ENCODE assay signal across 8 cellular contexts in genomic region chr17:2087597-2088211, GRCh38. TPM values are rescaled to one million over a fixed set of nuclear protein-coding genes. Genes with fewer than 3 reads are reported as not detected.
A peak's percentile ranks its signal among the peaks of the same experiment; 100 is the strongest.
DNase-seq lines count a peak whose midpoint lies in the region; ATAC-seq lines count a peak whose summit lies in the region.

No MANE protein-coding gene starts in this region.

- H3K4me3 ChIP-seq in right cardiac atrium (ENCODE audit: low read length) = no peak overlapping the region

- DNase-seq in HT1080 (ENCODE audit: low read depth) (peak; percentile 47), right cardiac atrium (peak in 2 of 3 donors; percentile 51 to 75), NCI-H1694 treated with DMSO at 0.1 percent for 48 hours (lab: John Stamatoyannopoulos, UW) (no peak), NCI-H510A (lab: John Stamatoyannopoulos, UW) (no peak), cortex of kidney (lab: John Stamatoyannopoulos, UW) (no peak)
- DNase-seq in activated CD8-positive, alpha-beta T cell treated with anti-CD3 and anti-CD28 coated beads, Interleukin-2, amount 10 ng/mL, durations not matched to agents 7 days and 5 days = peak; percentile 78
- DNase-seq in stimulated activated CD8-positive, alpha-beta memory T cell treated with anti-CD3 and anti-CD28 coated beads, Interleukin-7, amount 100 ng/mL, for 4 hours (ENCODE audit: low read depth in 2 of 2) = peak; percentile 26 to 34

- peaks cover 38% of the 10 kb centered on the region for H3K36me3 Mint-ChIP-seq in activated CD8-positive, alpha-beta T cell treated with anti-CD3 and anti-CD28 coated beads, Interleukin-2, amount 10 ng/mL, durations not matched to agents 7 days and 5 days (ENCODE audit: low read depth)

- H3K9me3 Mint-ChIP-seq in activated CD8-positive, alpha-beta T cell treated with anti-CD3 and anti-CD28 coated beads, Interleukin-2, amount 10 ng/mL, durations not matched to agents 7 days and 5 days (ENCODE audit: insufficient read depth) = no peaks in the 10 kb centered on the region

- peak overlapping the region; percentile 80 for H3K27ac Mint-ChIP-seq in activated CD8-positive, alpha-beta T cell treated with anti-CD3 and anti-CD28 coated beads, Interleukin-2, amount 10 ng/mL, durations not matched to agents 7 days and 5 days

- no peaks in the 10 kb centered on the region for H3K27me3 ChIP-seq in right cardiac atrium (ENCODE audit: control insufficient read depth, insufficient read depth)

- H3K4me1 Mint-ChIP-seq in activated CD8-positive, alpha-beta T cell treated with anti-CD3 and anti-CD28 coated beads, Interleukin-2, amount 10 ng/mL, durations not matched to agents 7 days and 5 days (ENCODE audit: low read depth) = peaks cover 93% of the 10 kb centered on the region

- peak overlapping the region; percentile 46 for H3K4me3 Mint-ChIP-seq in activated CD8-positive, alpha-beta T cell treated with anti-CD3 and anti-CD28 coated beads, Interleukin-2, amount 10 ng/mL, durations not matched to agents 7 days and 5 days

- POLR2A ChIA-PET in activated CD8-positive, alpha-beta T cell treated with anti-CD3 and anti-CD28 coated beads, Interleukin-2, amount 10 ng/mL, durations not matched to agents 7 days and 5 days (lab: Charles Lee) = interaction anchor here (0.6 to 2.8 kb wide), 5 partner anchors 22 to 132 kb away, joined by 3 to 8 read pairs (median 3); no protein-coding TSS in a partner anchor

- no peaks in the 10 kb centered on the region for H3K27me3 Mint-ChIP-seq in activated CD8-positive, alpha-beta T cell treated with anti-CD3 and anti-CD28 coated beads, Interleukin-2, amount 10 ng/mL, durations not matched to agents 7 days and 5 days (ENCODE audit: low read depth)

- 47% methylated on average over 10 of the region's 10 CpGs for WGBS in right cardiac atrium

- peaks cover 57% of the 10 kb centered on the region for H3K4me1 ChIP-seq in right cardiac atrium (ENCODE audit: control insufficient read depth, insufficient read depth, low read length)

- intact Hi-C loops in right cardiac atrium (cut with DNase I) = no loop called here

- ATAC-seq in GM18868 (IDR thresholded peaks at IDR 0.05; ENCODE audit: unreplicated experiment) (peak; percentile 31), right cardiac atrium (peak in 1 of 2 donors; percentile 0)
- ATAC-seq in activated CD8-positive, alpha-beta T cell treated with anti-CD3 and anti-CD28 coated beads, Interleukin-2, amount 10 ng/mL, durations not matched to agents 7 days and 5 days = peak; percentile 47

- CTCF ChIA-PET in activated CD8-positive, alpha-beta T cell treated with anti-CD3 and anti-CD28 coated beads, Interleukin-2, amount 10 ng/mL, durations not matched to agents 7 days and 5 days (lab: Charles Lee) = interaction anchor here (1.1 to 10.9 kb wide), 7 partner anchors 13 to 157 kb away, joined by 3 to 89 read pairs (median 6); partner anchors contain the start of gene HIC1

- H3K27ac ChIP-seq in right cardiac atrium (ENCODE audit: low read length) = peak overlapping the region; percentile 82

- no peaks in the 10 kb centered on the region for H3K9me3 ChIP-seq in right cardiac atrium (ENCODE audit: control insufficient read depth, low read length)

RNA-seq across cellular contexts. Expression of gene HIC1, which starts 32.8 kb away (rescaled TPM):
- 0.53 and 0.79 TPM in 2 replicates for total RNA-seq in HT1080 (2014; rRNA removed; shearing (Covaris generic))
- polyA plus RNA-seq in HT1080 (2015; cell fraction: cytosol; rRNA removed) = 0.57 and 0.92 TPM in 2 replicates
- 4.0 and 4.3 TPM in 2 replicates for polyA plus RNA-seq in HT1080 (2015; cell fraction: nucleus; rRNA removed)
- 10 to 100 TPM; 66.8 to 70.8 TPM for total RNA-seq in activated CD8-positive, alpha-beta T cell treated with anti-CD3 and anti-CD28 coated beads, Interleukin-2, amount 10 ng/mL, durations not matched to agents 7 days and 5 days
- total RNA-seq in right cardiac atrium = 10 to 100 TPM; 16.9 to 33.0 (median 24.7) TPM
- polyA plus RNA-seq in right cardiac atrium = 10.3 TPM

RNA-seq across cellular contexts. Expression of gene OVCA2, which starts 45.9 kb away (rescaled TPM):
- total RNA-seq in HT1080 (2014; rRNA removed; shearing (Covaris generic)) = 44.3 and 54.9 TPM in 2 replicates
- polyA plus RNA-seq in HT1080 (2015; cell fraction: cytosol; rRNA removed) = 37.9 and 50.1 TPM in 2 replicates
- 17.9 and 21.2 TPM in 2 replicates for polyA plus RNA-seq in HT1080 (2015; cell fraction: nucleus; rRNA removed)
- total RNA-seq in activated CD8-positive, alpha-beta T cell treated with anti-CD3 and anti-CD28 coated beads, Interleukin-2, amount 10 ng/mL, durations not matched to agents 7 days and 5 days = 10 to 100 TPM; 34.9 to 40.1 TPM
- 10 to 100 TPM; 15.3 to 29.4 (median 20.5) TPM for total RNA-seq in right cardiac atrium
- 35.6 TPM for polyA plus RNA-seq in right cardiac atrium

RNA-seq across cellular contexts. Expression of gene DPH1, which starts 57.8 kb away (rescaled TPM):
- 44.7 and 53.9 TPM in 2 replicates for total RNA-seq in HT1080 (2014; rRNA removed; shearing (Covaris generic))
- 26.9 and 29.8 TPM in 2 replicates for polyA plus RNA-seq in HT1080 (2015; cell fraction: cytosol; rRNA removed)
- polyA plus RNA-seq in HT1080 (2015; cell fraction: nucleus; rRNA removed) = 113 and 117 TPM in 2 replicates
- 10 to 100 TPM; 24.6 to 24.7 TPM for total RNA-seq in activated CD8-positive, alpha-beta T cell treated with anti-CD3 and anti-CD28 coated beads, Interleukin-2, amount 10 ng/mL, durations not matched to agents 7 days and 5 days
- total RNA-seq in right cardiac atrium = 10 to 100 TPM; 24.7 to 30.7 (median 27.5) TPM
- polyA plus RNA-seq in right cardiac atrium = 20.5 TPM

Comparison
In these comparisons a context has a peak if more than half of its experiments do, and no peak if none do; other contexts are left out.
1. DNase-seq: peak in HT1080 (single experiment), activated CD8-positive, alpha-beta T cell treated with anti-CD3 and anti-CD28 coated beads, Interleukin-2, amount 10 ng/mL, durations not matched to agents 7 days and 5 days (single experiment), right cardiac atrium (2 of 3) and stimulated activated CD8-positive, alpha-beta memory T cell treated with anti-CD3 and anti-CD28 coated beads, Interleukin-7, amount 100 ng/mL, for 4 hours (2 of 2); none in NCI-H1694 treated with DMSO at 0.1 percent for 48 hours (single experiment), NCI-H510A (single experiment) and cortex of kidney (single experiment).